ENCODE assay signal across 16 cellular contexts in genomic region chr4:75831856-75832405, GRCh38.
DNase-seq lines count a peak whose midpoint lies in the region; ATAC-seq lines count a peak whose summit lies in the region.
"Had no signal": no experiment of that assay in that cellular context is flagged by ENCODE, and none has a peak within 500 bp of the region (broad histone marks: within the 10 kb centered on the region; RNA-seq: fewer than 3 reads in every experiment).

No MANE protein-coding gene starts in this region.

- H3K79me1 ChIP-seq in neuronal stem cell (ENCODE audit: low read depth, low read length), result no peaks in the 10 kb centered on the region

- H3K18ac ChIP-seq in neuronal stem cell (ENCODE audit: low read length), result no peak overlapping the region

- no peaks in the 10 kb centered on the region for H3K9me3 ChIP-seq in neuronal stem cell (replicated peaks in 1 of 2; ENCODE audit: control insufficient read depth in 2 of 2, insufficient read depth in 1 of 2, low read depth in 1 of 2, low read length in 2 of 2)
- H3K9me3 ChIP-seq: A549, tibial artery had no signal

- ATAC-seq in HG02610 (IDR thresholded peaks at IDR 0.05; ENCODE audit: unreplicated experiment) (no peak), HG02798 (IDR thresholded peaks at IDR 0.05; ENCODE audit: poor library complexity, unreplicated experiment) (no peak)
- ATAC-seq: A549, heart left ventricle, Panc1 had no signal

- H2BK120ac ChIP-seq in neuronal stem cell (ENCODE audit: low read depth, low read length), result no peak overlapping the region

- no CpG with 5 or more reads among the region's 2 CpGs for WGBS in neuronal stem cell (ENCODE audit: extremely low coverage in 2 of 2, insufficient read length in 2 of 2, insufficient replicate concordance in 1 of 2), 2 donors

- H3K4ac ChIP-seq in neuronal stem cell (ENCODE audit: low read length), result no peak overlapping the region

- no peak overlapping the region for H2AK5ac ChIP-seq in neuronal stem cell (ENCODE audit: low read depth, low read length)

- H2AFZ ChIP-seq in neuronal stem cell (ENCODE audit: low read length), result peak overlapping the region; percentile 69

- H3K4me1 ChIP-seq in neuronal stem cell (ENCODE audit: control insufficient read depth in 2 of 2, insufficient read depth in 1 of 2, low read depth in 1 of 2, low read length in 2 of 2), result peaks cover 0 to 3% of the 10 kb centered on the region in 2 donors
- H3K4me1 ChIP-seq: heart left ventricle, tibial artery had no signal

- H2BK15ac ChIP-seq in neuronal stem cell (ENCODE audit: low read length), result no peak overlapping the region

- no peaks in the 10 kb centered on the region for H3K36me3 ChIP-seq in neuronal stem cell (replicated peaks in 1 of 2; ENCODE audit: control insufficient read depth in 2 of 2, insufficient read depth in 2 of 2, low read length in 2 of 2)
- H3K36me3 ChIP-seq: heart left ventricle, tibial artery had no signal

- peak; percentile 30 to 60 (median 39) for DNase-seq in NCI-H1417 (lab: John Stamatoyannopoulos, UW)
- no peak for DNase-seq in NCI-H1417 treated with DMSO at 0.1 percent for 48 hours (lab: John Stamatoyannopoulos, UW)
- peak; percentile 65 for DNase-seq in NCI-H146 treated with DMSO at 0.1 percent for 48 hours (lab: John Stamatoyannopoulos, UW; ENCODE audit: unreplicated experiment)
- peak; percentile 38 for DNase-seq in SKM-1 treated with dmso at 0.1 percent for 144 hours (lab: John Stamatoyannopoulos, UW; ENCODE audit: unreplicated experiment)
- no peak for DNase-seq in neuronal stem cell (ENCODE audit: low spot score)
- no peak for DNase-seq in foreskin melanocyte
- DNase-seq: central memory CD4-positive, alpha-beta T cell; DND-41; NCI-H1092; stimulated activated CD4-positive, alpha-beta T cell treated with anti-CD3 and anti-CD28 coated beads, Interleukin-12 subunit alpha, Interleukin-12 subunit beta, amount 100 ng/mL, for 4 hours had no signal

- no peak overlapping the region for H3K14ac ChIP-seq in neuronal stem cell (ENCODE audit: low read length)

- no peak overlapping the region for H3K9ac ChIP-seq in neuronal stem cell (ENCODE audit: low read depth, low read length, poor library complexity)

- H3K27ac ChIP-seq in neuronal stem cell (replicated peaks; ENCODE audit: low read length), result no peak overlapping the region
- H3K27ac ChIP-seq: heart left ventricle, tibial artery had no signal

- no peak overlapping the region for H2BK5ac ChIP-seq in neuronal stem cell (ENCODE audit: low read length)

- H4K8ac ChIP-seq in neuronal stem cell (ENCODE audit: low read depth, low read length), result no peak overlapping the region

- H3K23ac ChIP-seq in neuronal stem cell (ENCODE audit: low read depth, low read length, poor library complexity), result no peak overlapping the region

- H4K91ac ChIP-seq in neuronal stem cell (ENCODE audit: low read depth, low read length, poor library complexity), result no peak overlapping the region

- no peak overlapping the region for H3K4me3 ChIP-seq in neuronal stem cell (ENCODE audit: low read length in 2 of 2)
- H3K4me3 ChIP-seq: A549, heart left ventricle, tibial artery had no signal

- H2BK12ac ChIP-seq in neuronal stem cell (ENCODE audit: low read length), result no peak overlapping the region

- H3K4me2 ChIP-seq in neuronal stem cell (ENCODE audit: insufficient read depth, low read length, poor library complexity, severe bottlenecking), result no peak overlapping the region
- H3K4me2 ChIP-seq: A549 had no signal

- H3K27me3 ChIP-seq in neuronal stem cell (ENCODE audit: control insufficient read depth in 3 of 3, insufficient read depth in 3 of 3, low read depth in 1 of 3, low read length in 3 of 3), result no peaks in the 10 kb centered on the region
- H3K27me3 ChIP-seq: heart left ventricle, tibial artery had no signal

Comparison
In these comparisons a context has a peak if more than half of its experiments do, and no peak if none do; other contexts are left out.
1. DNase-seq: peak in NCI-H1417 (3 of 3), NCI-H146 treated with DMSO at 0.1 percent for 48 hours (single experiment) and SKM-1 treated with dmso at 0.1 percent for 144 hours (single experiment); none in NCI-H1417 treated with DMSO at 0.1 percent for 48 hours (single experiment), neuronal stem cell (single experiment) and foreskin melanocyte (single experiment).